In genomic region chr1:227395391-227396028, GRCh38 we compare ENCODE assay signal across 24 cellular contexts.
DNase-seq lines count a peak whose midpoint lies in the region; ATAC-seq, FAIRE-seq and TF ChIP-seq lines count a peak whose summit lies in the region.
"Had no signal": no experiment of that assay in that cellular context is flagged by ENCODE, and none has a peak within 500 bp of the region (broad histone marks: within the 10 kb centered on the region; RNA-seq: fewer than 3 reads in every experiment).

No MANE protein-coding gene starts in this region.

- FAIRE-seq in astrocyte (lab: Jason Lieb, UNC): no peak
- FAIRE-seq: GM12891 had no signal

- H3K9ac ChIP-seq in astrocyte (ENCODE audit: low read length): no peak overlapping the region

- ATAC-seq in activated CD4-positive, alpha-beta T cell treated with anti-CD3 and anti-CD28 coated beads for 36 hours: no peak
- ATAC-seq: activated T-cell treated with anti-CD3 and anti-CD28 coated beads, Interleukin-2, amount 50 U/mL, for 72 hours; SK-N-SH treated with all-trans-retinoic acid at 6 μM for 48 hours had no signal

- TF ChIP-seq CTCF in astrocyte (IDR thresholded peaks at IDR 0.05; ENCODE audit: insufficient read depth, low read depth, low read length): no peak

- no peaks in the 10 kb centered on the region for H3K9me3 Mint-ChIP-seq in astrocyte (ENCODE audit: unreplicated experiment)
- no peaks in the 10 kb centered on the region for H3K9me3 Mint-ChIP-seq in activated CD4-positive, alpha-beta T cell treated with anti-CD3 and anti-CD28 coated beads for 36 hours (ENCODE audit: low read depth)
- H3K9me3 Mint-ChIP-seq: activated naive CD4-positive, alpha-beta T cell treated with anti-CD3 and anti-CD28 coated beads for 36 hours; activated T-cell treated with anti-CD3 and anti-CD28 coated beads, Interleukin-2, amount 50 U/mL, for 72 hours had no signal

- no peaks in the 10 kb centered on the region for H3K4me1 ChIP-seq in astrocyte (ENCODE audit: insufficient read depth, low read length)
- H3K4me1 ChIP-seq: BE2C, transverse colon had no signal

- no peaks in the 10 kb centered on the region for H3K36me3 ChIP-seq in astrocyte (ENCODE audit: insufficient read depth, low read length)
- H3K36me3 ChIP-seq: BE2C, HAP-1, transverse colon had no signal

- H3K27ac Mint-ChIP-seq in astrocyte (ENCODE audit: unreplicated experiment): no peak overlapping the region
- no peak overlapping the region for H3K27ac Mint-ChIP-seq in activated CD4-positive, alpha-beta T cell treated with anti-CD3 and anti-CD28 coated beads for 36 hours
- H3K27ac Mint-ChIP-seq: activated naive CD4-positive, alpha-beta T cell treated with anti-CD3 and anti-CD28 coated beads for 36 hours; activated T-cell treated with anti-CD3 and anti-CD28 coated beads, Interleukin-2, amount 50 U/mL, for 72 hours had no signal

- intact Hi-C loops in activated CD4-positive, alpha-beta T cell treated with anti-CD3 and anti-CD28 coated beads for 36 hours (cut with DNase I, micrococcal nuclease): no loop called here

- H3K9me3 ChIP-seq in astrocyte (ENCODE audit: insufficient read depth, low read depth, low read length): no peaks in the 10 kb centered on the region
- H3K9me3 ChIP-seq: BE2C, HAP-1, transverse colon had no signal

- H3K4me3 Mint-ChIP-seq in astrocyte (ENCODE audit: unreplicated experiment): no peak overlapping the region
- no peak overlapping the region for H3K4me3 Mint-ChIP-seq in activated CD4-positive, alpha-beta T cell treated with anti-CD3 and anti-CD28 coated beads for 36 hours
- H3K4me3 Mint-ChIP-seq: activated naive CD4-positive, alpha-beta T cell treated with anti-CD3 and anti-CD28 coated beads for 36 hours; activated T-cell treated with anti-CD3 and anti-CD28 coated beads, Interleukin-2, amount 50 U/mL, for 72 hours had no signal

- no peaks in the 10 kb centered on the region for H3K79me2 ChIP-seq in astrocyte (ENCODE audit: insufficient read depth, low read length)

- CTCF ChIA-PET in activated CD4-positive, alpha-beta T cell treated with anti-CD3 and anti-CD28 coated beads for 36 hours (lab: Charles Lee): no interaction called here

- H4K20me1 ChIP-seq in astrocyte (ENCODE audit: insufficient read depth, low read length): no peaks in the 10 kb centered on the region

- no peak overlapping the region for H3K4me3 ChIP-seq in astrocyte (ENCODE audit: insufficient read depth, low read depth, low read length)
- H3K4me3 ChIP-seq: dorsolateral prefrontal cortex, HAP-1, transverse colon had no signal

- H3K4me2 ChIP-seq in astrocyte (ENCODE audit: low read length): no peak overlapping the region

- no peaks in the 10 kb centered on the region for H3K36me3 Mint-ChIP-seq in astrocyte (ENCODE audit: low read depth, unreplicated experiment)
- no peaks in the 10 kb centered on the region for H3K36me3 Mint-ChIP-seq in activated CD4-positive, alpha-beta T cell treated with anti-CD3 and anti-CD28 coated beads for 36 hours (ENCODE audit: low read depth)

- H3K27me3 Mint-ChIP-seq in astrocyte (ENCODE audit: low read depth, unreplicated experiment): no peaks in the 10 kb centered on the region
- no peaks in the 10 kb centered on the region for H3K27me3 Mint-ChIP-seq in activated CD4-positive, alpha-beta T cell treated with anti-CD3 and anti-CD28 coated beads for 36 hours

- H3K4me1 Mint-ChIP-seq in astrocyte (ENCODE audit: low read depth, unreplicated experiment): peaks cover 10% of the 10 kb centered on the region
- H3K4me1 Mint-ChIP-seq in activated CD4-positive, alpha-beta T cell treated with anti-CD3 and anti-CD28 coated beads for 36 hours: peaks cover 9% of the 10 kb centered on the region

- DNase-seq in AG08395 (ENCODE audit: low spot score): peak; percentile 22
- DNase-seq in HS-27A (ENCODE audit: low read depth): peak; percentile 49
- peak; percentile 83 for DNase-seq in astrocyte (ENCODE audit: low read depth)
- DNase-seq in kidney tubule cell (ENCODE audit: low spot score): peak; percentile 57
- DNase-seq in NCI-H748 treated with DMSO at 0.1 percent for 48 hours (lab: John Stamatoyannopoulos, UW): no peak
- no peak for DNase-seq in activated CD4-positive, alpha-beta T cell treated with anti-CD3 and anti-CD28 coated beads for 36 hours
- no peak for DNase-seq in NCI-H510A treated with DMSO at 0.1 percent for 48 hours (lab: John Stamatoyannopoulos, UW)
- no peak for DNase-seq in activated CD8-positive, alpha-beta memory T cell treated with anti-CD3 and anti-CD28 coated beads, Interleukin-2, amount 50 U/mL, for 4 hours
- DNase-seq: 8988T; activated CD4-positive, alpha-beta T cell treated with anti-CD3 and anti-CD28 coated beads for 48 hours; activated naive CD4-positive, alpha-beta T cell treated with anti-CD3 and anti-CD28 coated beads for 36 hours; activated T-cell treated with anti-CD3 and anti-CD28 coated beads, Interleukin-2, amount 50 U/mL, for 72 hours; amygdala; BE2C; central memory CD4-positive, alpha-beta T cell; DMS79 treated with DMSO at 0.1 percent for 48 hours; dorsolateral prefrontal cortex; mammary epithelial cell; NCI-H2171; NCI-H526; transverse colon had no signal

- no peak overlapping the region for H2AFZ ChIP-seq in astrocyte (ENCODE audit: low read depth, low read length)

- no peaks in the 10 kb centered on the region for H3K27me3 ChIP-seq in astrocyte (ENCODE audit: insufficient read depth, low read length)
- H3K27me3 ChIP-seq: BE2C, dorsolateral prefrontal cortex, transverse colon had no signal

- no peak overlapping the region for H3K27ac ChIP-seq in astrocyte (ENCODE audit: low read depth, low read length)
- H3K27ac ChIP-seq: dorsolateral prefrontal cortex, transverse colon had no signal

- POLR2A ChIA-PET in activated CD4-positive, alpha-beta T cell treated with anti-CD3 and anti-CD28 coated beads for 36 hours (lab: Charles Lee): no interaction called here

Comparison
In these comparisons a context has a peak if more than half of its experiments do, and no peak if none do; other contexts are left out.
1. DNase-seq: peak in AG08395 (single experiment), HS-27A (single experiment), astrocyte (single experiment) and kidney tubule cell (single experiment); none in NCI-H748 treated with DMSO at 0.1 percent for 48 hours (single experiment), activated CD4-positive, alpha-beta T cell treated with anti-CD3 and anti-CD28 coated beads for 36 hours (single experiment), NCI-H510A treated with DMSO at 0.1 percent for 48 hours (single experiment) and activated CD8-positive, alpha-beta memory T cell treated with anti-CD3 and anti-CD28 coated beads, Interleukin-2, amount 50 U/mL, for 4 hours (single experiment).